23 cellular contexts compared by ENCODE assay signal in the genomic region with DNA sequence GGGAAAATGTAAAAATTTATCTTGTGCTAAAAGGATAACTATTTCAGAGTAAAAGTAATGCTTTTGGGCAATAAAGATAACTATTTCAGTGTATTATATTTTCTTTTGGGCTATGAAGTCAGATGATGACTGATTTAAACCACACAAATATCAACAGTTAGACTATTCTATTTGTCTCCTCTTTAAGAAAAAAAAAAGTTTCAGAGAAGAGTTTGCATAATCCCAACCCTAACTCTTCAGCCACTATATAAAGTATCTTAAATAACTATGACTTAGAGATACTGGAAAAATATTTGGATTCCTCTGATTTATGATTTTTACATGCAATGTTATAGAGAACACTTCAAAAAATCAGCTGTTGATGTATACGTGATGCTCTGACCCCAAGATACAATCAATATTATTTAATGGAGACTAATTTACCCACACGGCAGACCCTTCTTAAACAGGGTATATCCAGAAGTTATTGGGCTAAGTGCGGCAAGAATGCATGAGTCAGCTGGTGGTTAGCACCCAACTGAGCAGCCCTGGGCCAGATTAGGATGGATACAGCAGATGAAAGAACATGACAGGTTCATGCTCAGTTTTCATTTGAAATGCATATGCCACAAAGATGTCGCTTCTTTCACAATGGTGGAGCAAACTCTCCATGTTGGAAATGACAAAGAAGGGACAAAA.
DNase-seq lines count a peak whose midpoint lies in the region; TF ChIP-seq lines count a peak whose summit lies in the region.
"Had no signal": no experiment of that assay in that cellular context is flagged by ENCODE, and none has a peak within 500 bp of the region (broad histone marks: within the 10 kb centered on the region; RNA-seq: fewer than 3 reads in every experiment).

No MANE protein-coding gene starts in this region.

- H4K20me1 ChIP-seq in osteoblast (ENCODE audit: insufficient read depth, low read length) = no peaks in the 10 kb centered on the region

- TF ChIP-seq CTCF in osteoblast (IDR thresholded peaks at IDR 0.05; ENCODE audit: extremely low read depth, low read depth, low read length) (no peak), transverse colon (IDR thresholded peaks at IDR 0.05) (no peak)

- no peak overlapping the region for H3K4me2 ChIP-seq in osteoblast (ENCODE audit: insufficient read depth, low read length)

- H3K79me2 ChIP-seq in osteoblast (ENCODE audit: insufficient read depth, low read length) = no peaks in the 10 kb centered on the region

- WGBS in transverse colon (ENCODE audit: low coverage in 1 of 2), 2 donors = 94 to 95% methylated on average over 3 to 4 of the region's 4 CpGs

- peak overlapping the region; percentile 62 for H3K27ac ChIP-seq in osteoblast (ENCODE audit: low read depth, low read length)
- no peak overlapping the region for H3K27ac ChIP-seq in transverse colon
- H3K27ac ChIP-seq: gastrocnemius medialis, GM23248, HL-60, neutrophil, skin epidermis, testis had no signal

- H3K4me1 ChIP-seq in adipocyte (ENCODE audit: control insufficient read depth, insufficient read depth, low read length) (peaks cover 34% of the 10 kb centered on the region), osteoblast (ENCODE audit: insufficient read depth, low read length) (peaks cover 71% of the 10 kb centered on the region), transverse colon (peaks cover 0 to 10% (median 2%) of the 10 kb centered on the region in 4 donors)
- H3K4me1 ChIP-seq: gastrocnemius medialis, testis had no signal

- in situ Hi-C loops in transverse colon (cut with MboI; ENCODE audit: low pct_ligation_motif_present in 1 of 4, low pct_unique_long_range_greater_than_20kb in 1 of 4, low sequenced_read_pairs in 3 of 4) = no loop called here

- no peak for TF ChIP-seq EP300 in transverse colon (IDR thresholded peaks at IDR 0.05; ENCODE audit: low read depth)

- no peaks in the 10 kb centered on the region for H3K9me3 ChIP-seq in adipocyte (ENCODE audit: control insufficient read depth, low read length)
- H3K9me3 ChIP-seq in osteoblast (ENCODE audit: low read depth, low read length) = no peaks in the 10 kb centered on the region
- H3K9me3 ChIP-seq in transverse colon = no peaks in the 10 kb centered on the region
- H3K9me3 ChIP-seq: gastrocnemius medialis, neutrophil, testis had no signal

- H3K4me3 ChIP-seq in adipocyte (ENCODE audit: low read length) = no peak overlapping the region
- no peak overlapping the region for H3K4me3 ChIP-seq in osteoblast (ENCODE audit: insufficient read depth, low read length)
- H3K4me3 ChIP-seq in transverse colon = no peak overlapping the region
- H3K4me3 ChIP-seq: gastrocnemius medialis, GM23248, lung, skin epidermis, testis had no signal

- H3K36me3 ChIP-seq in adipocyte (ENCODE audit: control insufficient read depth, insufficient read depth, low read length, severe bottlenecking) = no peaks in the 10 kb centered on the region
- no peaks in the 10 kb centered on the region for H3K36me3 ChIP-seq in osteoblast (ENCODE audit: insufficient read depth, low read length)
- no peaks in the 10 kb centered on the region for H3K36me3 ChIP-seq in transverse colon
- H3K36me3 ChIP-seq: gastrocnemius medialis, neutrophil had no signal

- H3K27me3 ChIP-seq in adipocyte (replicated peaks; ENCODE audit: control insufficient read depth, insufficient read depth, low read length) (peaks cover 25% of the 10 kb centered on the region), osteoblast (ENCODE audit: insufficient read depth, low read length) (no peaks in the 10 kb centered on the region), transverse colon (no peaks in the 10 kb centered on the region)
- H3K27me3 ChIP-seq: gastrocnemius medialis, testis had no signal

- DNase-seq in Daoy (ENCODE audit: low read depth) (peak; percentile 79), M059J (ENCODE audit: low read depth) (peak; percentile 72), adipocyte (ENCODE audit: low read depth) (peak; percentile 13), osteoblast (ENCODE audit: insufficient read length, low spot score, missing footprints) (no peak), NCI-H1436 (lab: John Stamatoyannopoulos, UW) (no peak), transverse colon (no peak), D341Med (ENCODE audit: low spot score) (no peak)
- DNase-seq: activated CD4-positive, alpha-beta T cell treated with anti-CD3 and anti-CD28 coated beads for 48 hours; activated naive CD4-positive, alpha-beta T cell treated with anti-CD3 and anti-CD28 coated beads, Interleukin-2, amount 50 U/mL, for 16 hours; COR-L47; effector memory CD4-positive, alpha-beta T cell; gastrocnemius medialis; GM23248; NCI-H1694 treated with DMSO at 0.1 percent for 48 hours; SHP77 treated with DMSO at 0.1 percent for 48 hours; stimulated activated CD4-positive, alpha-beta T cell treated with anti-CD3 and anti-CD28 coated beads, Interleukin-2, amount 100 ng/mL, for 48 hours; stimulated activated naive B cell treated with anti-CD40 and anti-IgM and Interleukin-4, amounts not matched to agents 10 μg/mL and 1 μg/mL and 100 μg/mL, for 72 hours; T-cell; testis had no signal

- intact Hi-C loops in transverse colon (cut with DNase I; ENCODE audit: low total_unique reads) = no loop called here

- H3K9ac ChIP-seq in adipocyte (ENCODE audit: low read length) = no peak overlapping the region
- H3K9ac ChIP-seq: GM23248 had no signal

- no peak overlapping the region for H2AFZ ChIP-seq in osteoblast (ENCODE audit: low read length)
- H2AFZ ChIP-seq: GM23248 had no signal

- no peak for TF ChIP-seq POLR2A in transverse colon (IDR thresholded peaks at IDR 0.05)

Comparison
In these comparisons a context has a peak if more than half of its experiments do, and no peak if none do; other contexts are left out.
1. DNase-seq: peak in Daoy (single experiment), M059J (single experiment) and adipocyte (single experiment); none in osteoblast (single experiment), NCI-H1436 (single experiment), transverse colon (single experiment) and D341Med (single experiment).